ENCODE assay signal across 12 cellular contexts in the genomic region with DNA sequence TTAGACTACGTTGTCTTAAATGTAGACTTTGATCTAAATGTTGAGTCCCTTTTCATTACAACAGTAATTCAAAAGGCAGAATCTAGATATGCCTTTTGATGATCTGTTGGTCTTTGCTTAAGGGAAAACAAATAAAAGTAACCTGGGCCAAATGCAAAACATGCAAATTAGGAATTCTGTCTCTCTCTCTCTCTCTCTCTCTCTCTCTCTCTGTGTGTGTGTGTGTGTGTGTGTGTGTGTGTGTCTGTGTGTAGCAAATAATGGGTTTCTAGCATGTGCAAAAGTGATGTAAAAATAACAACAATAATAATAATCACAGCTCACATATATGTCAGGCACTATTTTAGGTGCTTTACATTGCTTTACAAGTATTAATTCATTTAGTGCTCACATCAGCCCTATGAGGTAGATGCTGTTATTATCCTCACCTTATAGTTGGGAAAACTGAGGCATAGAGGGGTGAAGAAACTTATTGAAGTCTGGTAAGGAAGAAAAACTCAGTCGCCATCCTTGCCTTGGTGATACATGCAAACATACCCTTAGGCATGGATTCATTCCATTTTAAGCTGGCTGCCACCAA.
DNase-seq lines count a peak whose midpoint lies in the region; ATAC-seq, FAIRE-seq and TF ChIP-seq lines count a peak whose summit lies in the region.
"Had no signal": no experiment of that assay in that cellular context is flagged by ENCODE, and none has a peak within 500 bp of the region (broad histone marks: within the 10 kb centered on the region; RNA-seq: fewer than 3 reads in every experiment).

No MANE protein-coding gene starts in this region.

- H3K36me3 Mint-ChIP-seq in T-helper 17 cell (ENCODE audit: low read depth) (no peaks in the 10 kb centered on the region), immature natural killer cell (no peaks in the 10 kb centered on the region)

- H3K4me1 Mint-ChIP-seq in T-helper 17 cell (peaks cover 32% of the 10 kb centered on the region), immature natural killer cell (peaks cover 56 to 65% of the 10 kb centered on the region in 2 donors)

- 53% methylated on average over 2 of the region's 2 CpGs for WGBS in HepG2 (ENCODE audit: low lambda C conversion rate)
- 66% methylated on average over 2 of the region's 2 CpGs for WGBS in right lobe of liver (ENCODE audit: insufficient coverage, low coverage, low lambda C conversion rate, missing lambda C conversion rate)

- H3K27me3 Mint-ChIP-seq in T-helper 17 cell (no peaks in the 10 kb centered on the region), immature natural killer cell (ENCODE audit: low read depth in 3 of 3) (peaks cover 4 to 10% (median 9%) of the 10 kb centered on the region in 3 donors)

- in situ Hi-C loops in HepG2 (cut with HindIII; ENCODE audit: extremely low pct_ligation_motif_present, low pct_unique_long_range_greater_than_20kb), result no loop called here

- TF ChIP-seq EP300 in HepG2 (IDR thresholded peaks at IDR 0.05; ENCODE audit: low read depth in 2 of 2, low read length in 2 of 2), result no peak; a peak in 1 of 4 replicates
- TF ChIP-seq EP300 in HepG2 (CRISPR knock-in tag; IDR thresholded peaks at IDR 0.05; ENCODE audit: borderline replicate concordance), result no peak

- no peak for TF ChIP-seq CTCF in HepG2 (CRISPR knock-in tag; IDR thresholded peaks at IDR 0.05)
- no peak for TF ChIP-seq CTCF in right lobe of liver (IDR thresholded peaks at IDR 0.05)
- no peak for TF ChIP-seq CTCF in kidney (IDR thresholded peaks at IDR 0.05; ENCODE audit: borderline replicate concordance, extremely low read depth, insufficient read depth)

- intact Hi-C loops in HepG2 (cut with micrococcal nuclease; ENCODE audit: unreplicated experiment) (no loop called here), right lobe of liver (cut with DNase I) (no loop called here), kidney (cut with DNase I) (no loop called here)

- peak overlapping the region; percentile 18 for H2AFZ ChIP-seq in HepG2 (ENCODE audit: low read length)

- H3K27ac ChIP-seq in HepG2 (ENCODE audit: extremely low read length, insufficient read depth, low read length) (peak overlapping the region; percentile 0), right lobe of liver (no peak overlapping the region), kidney (ENCODE audit: low read depth in 2 of 2, low read length in 2 of 2) (no peak overlapping the region)
- H3K27ac ChIP-seq: ovary, vagina had no signal

- DNase-seq in HepG2 (ENCODE audit: low spot score), result peak; percentile 65
- no peak for DNase-seq in right lobe of liver
- no peak for DNase-seq in T-helper 17 cell
- no peak for DNase-seq in immature natural killer cell
- DNase-seq in kidney, result no peak
- no peak for DNase-seq in dedifferentiated amniotic fluid mesenchymal stem cell (ENCODE audit: extremely low spot score)
- DNase-seq: BE2C, NCI-H524 treated with DMSO at 0.1 percent for 48 hours, ovary had no signal

- H3K9ac ChIP-seq in HepG2 (ENCODE audit: insufficient read depth, low read depth, low read length), result no peak overlapping the region; the same call in 1 of the 2 replicates
- H3K9ac ChIP-seq in kidney (ENCODE audit: low read length in 2 of 2), result no peak overlapping the region

- FAIRE-seq in HepG2 (lab: Jason Lieb, UNC) (no peak), kidney (lab: Jason Lieb, UNC) (no peak)

- TF ChIP-seq POLR2A in HepG2 (IDR thresholded peaks at IDR 0.05; ENCODE audit: insufficient read depth in 1 of 2, low read depth in 2 of 2, low read length in 2 of 2), result no peak
- TF ChIP-seq POLR2A in right lobe of liver (IDR thresholded peaks at IDR 0.05), result no peak

- no peaks in the 10 kb centered on the region for H3K79me2 ChIP-seq in HepG2 (ENCODE audit: insufficient read depth, low read length)

- no peak for TF ChIP-seq RAD21 in HepG2 (CRISPR knock-in tag; IDR thresholded peaks at IDR 0.05)

- ATAC-seq in HepG2, result no peak
- ATAC-seq in right lobe of liver, result no peak
- no peak for ATAC-seq in T-helper 17 cell
- no peak for ATAC-seq in HG02678 (IDR thresholded peaks at IDR 0.05; ENCODE audit: unreplicated experiment)
- no peak for ATAC-seq in GM18868 (IDR thresholded peaks at IDR 0.05; ENCODE audit: unreplicated experiment)

- H3K4me1 ChIP-seq in HepG2 (ENCODE audit: insufficient read depth, low read length) (peaks cover 57% of the 10 kb centered on the region), right lobe of liver (no peaks in the 10 kb centered on the region), kidney (ENCODE audit: control insufficient read depth in 1 of 2, insufficient read depth in 1 of 2, low read depth in 1 of 2, low read length in 2 of 2) (peaks cover 11% of the 10 kb centered on the region in 2 donors)

- no peaks in the 10 kb centered on the region for H4K20me1 ChIP-seq in HepG2 (ENCODE audit: insufficient read depth, low read length)

- no peak overlapping the region for H3K4me3 ChIP-seq in HepG2 (replicated peaks in 1 of 3; ENCODE audit: insufficient read depth in 1 of 3, low read depth in 2 of 3, low read length in 3 of 3)
- no peak overlapping the region for H3K4me3 ChIP-seq in right lobe of liver
- H3K4me3 ChIP-seq in kidney (ENCODE audit: low read length in 2 of 2), result peak overlapping the region in 1 of 2 donors; percentile 33
- H3K4me3 ChIP-seq: ovary, vagina had no signal

- H3K27ac Mint-ChIP-seq in T-helper 17 cell (peak overlapping the region; percentile 95), immature natural killer cell (peak overlapping the region in 5 of 6 donors; percentile 80 to 92 (median 83))

- H3K9me3 ChIP-seq in HepG2 (ENCODE audit: low read length), result no peaks in the 10 kb centered on the region
- H3K9me3 ChIP-seq in right lobe of liver, result no peaks in the 10 kb centered on the region
- no peaks in the 10 kb centered on the region for H3K9me3 ChIP-seq in T-helper 17 cell (ENCODE audit: control insufficient read depth, low read length, poor library complexity, severe bottlenecking)
- H3K9me3 ChIP-seq in kidney (ENCODE audit: control insufficient read depth in 1 of 2, low read length in 2 of 2), result no peaks in the 10 kb centered on the region
- H3K9me3 ChIP-seq: BE2C, ovary, vagina had no signal

- no TSS peak for BruUV-seq in HepG2 (replicated peaks; lab: Mats Ljungman, UMichigan)

- peak overlapping the region; percentile 58 for H3K4me2 ChIP-seq in HepG2 (ENCODE audit: low read depth, low read length)

- peak overlapping the region; percentile 62 for H3K4me3 Mint-ChIP-seq in T-helper 17 cell
- H3K4me3 Mint-ChIP-seq in immature natural killer cell, result peak overlapping the region; percentile 5 to 88 (median 70)

- H3K36me3 ChIP-seq in HepG2 (replicated peaks in 1 of 2; ENCODE audit: control insufficient read depth in 1 of 2, insufficient read depth in 2 of 2, low read length in 2 of 2), result no peaks in the 10 kb centered on the region
- no peaks in the 10 kb centered on the region for H3K36me3 ChIP-seq in right lobe of liver
- no peaks in the 10 kb centered on the region for H3K36me3 ChIP-seq in kidney (ENCODE audit: control insufficient read depth in 1 of 2, insufficient read depth in 2 of 2, low read length in 2 of 2)
- H3K36me3 ChIP-seq: BE2C, ovary, vagina had no signal

- POLR2A ChIA-PET in HepG2 (lab: Yijun Ruan, JAX), result interaction anchor here (0.6 to 3.2 kb wide), 4 partner anchors 10 to 129 kb away, joined by 3 to 19 read pairs (median 6); no protein-coding TSS in a partner anchor

- no peaks in the 10 kb centered on the region for H3K9me3 Mint-ChIP-seq in immature natural killer cell

- H3K27me3 ChIP-seq in HepG2 (ENCODE audit: control insufficient read depth in 1 of 2, insufficient read depth in 2 of 2, low read length in 2 of 2) (no peaks in the 10 kb centered on the region), right lobe of liver (no peaks in the 10 kb centered on the region)
- H3K27me3 ChIP-seq: BE2C, ovary, vagina had no signal

- CTCF ChIA-PET in HepG2 (lab: Yijun Ruan, JAX; ENCODE audit: low intra/inter-chr PET ratio, low total read pairs), result no interaction called here

TF ChIP-seq in HepG2, 621 proteins besides CTCF, POLR2A, EP300 and RAD21:
- 0 out of 2 replicates have a peak, but pooled peaks have one; percentile 6 for TF ChIP-seq POGZ (CRISPR knock-in tag; IDR thresholded peaks at IDR 0.05)
- peak; percentile 29 for TF ChIP-seq ASH2L (IDR thresholded peaks at IDR 0.05; ENCODE audit: insufficient read length, low read depth, low read length)
- 0 out of 2 replicates have a peak, but pooled peaks have one; percentile 3 for TF ChIP-seq SOX5 (CRISPR knock-in tag; IDR thresholded peaks at IDR 0.05; ENCODE audit: borderline replicate concordance)
- TF ChIP-seq NCOR1 (IDR thresholded peaks at IDR 0.05; ENCODE audit: borderline replicate concordance, low read length), result peak; percentile 60; the same call in 1 of the 2 replicates
- TF ChIP-seq PHF21A (CRISPR knock-in tag; IDR thresholded peaks at IDR 0.05), result no peak
- peak; percentile 71; the same call in 1 of the 2 replicates for TF ChIP-seq CHD4 (IDR thresholded peaks at IDR 0.05; ENCODE audit: borderline replicate concordance, low read length)
- TF ChIP-seq MBD4 (IDR thresholded peaks at IDR 0.05; ENCODE audit: borderline replicate concordance, low read length), result no peak
- TF ChIP-seq, protein P1, sequence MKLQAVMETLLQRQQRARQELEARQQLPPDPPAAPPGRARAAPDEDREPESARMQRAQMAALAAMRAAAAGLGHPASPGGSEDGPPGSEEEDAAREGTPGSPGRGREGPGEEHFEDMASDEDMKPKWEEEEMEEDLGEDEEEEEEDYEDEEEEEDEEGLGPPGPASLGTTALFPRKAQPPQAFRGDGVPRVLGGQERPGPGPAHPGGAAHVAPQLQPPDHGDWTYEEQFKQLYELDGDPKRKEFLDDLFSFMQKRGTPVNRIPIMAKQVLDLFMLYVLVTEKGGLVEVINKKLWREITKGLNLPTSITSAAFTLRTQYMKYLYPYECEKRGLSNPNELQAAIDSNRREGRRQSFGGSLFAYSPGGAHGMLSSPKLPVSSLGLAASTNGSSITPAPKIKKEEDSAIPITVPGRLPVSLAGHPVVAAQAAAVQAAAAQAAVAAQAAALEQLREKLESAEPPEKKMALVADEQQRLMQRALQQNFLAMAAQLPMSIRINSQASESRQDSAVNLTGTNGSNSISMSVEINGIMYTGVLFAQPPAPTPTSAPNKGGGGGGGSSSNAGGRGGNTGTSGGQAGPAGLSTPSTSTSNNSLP (IDR thresholded peaks at IDR 0.05; ENCODE audit: low read depth, low read length), result no peak
- TF ChIP-seq ZNF563 (CRISPR knock-in tag; IDR thresholded peaks at IDR 0.05), result no peak
- TF ChIP-seq RBFOX2 (IDR thresholded peaks at IDR 0.05; ENCODE audit: low read depth, low read length), result no peak
- no peak for TF ChIP-seq ISX (CRISPR knock-in tag; conservative IDR thresholded peaks at IDR 0.05)
- no peak for TF ChIP-seq ZFP36L1 (CRISPR knock-in tag; IDR thresholded peaks at IDR 0.05)
